ENCODE assay signal across 8 cellular contexts in genomic region chr14:70663707-70664179, GRCh38. TPM values are rescaled to one million over a fixed set of nuclear protein-coding genes. Genes with fewer than 3 reads are reported as not detected.
DNase-seq lines count a peak whose midpoint lies in the region; ATAC-seq and TF ChIP-seq lines count a peak whose summit lies in the region.

No MANE protein-coding gene starts in this region.

- H3K4me3 ChIP-seq in BJ (ENCODE audit: low read depth, low read length) (no peak overlapping the region), left ventricle myocardium inferior (no peak overlapping the region), tibial artery (no peak overlapping the region), PC-3 (ENCODE audit: low read length) (no peak overlapping the region)

- no peak overlapping the region for H3K9ac ChIP-seq in PC-3 (ENCODE audit: low read length)

- DNase-seq in BJ (ENCODE audit: low read depth): peak; percentile 82
- DNase-seq in left ventricle myocardium inferior: no peak
- no peak for DNase-seq in tibial artery
- no peak for DNase-seq in RWPE1 (ENCODE audit: low spot score)
- DNase-seq in PC-3: no peak

- H3K27me3 ChIP-seq in BJ (ENCODE audit: control insufficient read depth, insufficient read depth, low read length) (no peaks in the 10 kb centered on the region; the same call in 1 of the 2 replicates), left ventricle myocardium inferior (ENCODE audit: low read depth) (no peaks in the 10 kb centered on the region), tibial artery (no peaks in the 10 kb centered on the region), PC-3 (ENCODE audit: low read length) (no peaks in the 10 kb centered on the region)

- H4K20me1 ChIP-seq in PC-3 (ENCODE audit: low read length): no peaks in the 10 kb centered on the region

- no peaks in the 10 kb centered on the region for H3K79me2 ChIP-seq in PC-3 (ENCODE audit: low read length)

- H3K27ac ChIP-seq in left ventricle myocardium inferior (replicated peaks) (peak overlapping the region; percentile 40), tibial artery (no peak overlapping the region), RWPE1 (no peak overlapping the region), PC-3 (ENCODE audit: low read length) (no peak overlapping the region)

- H3K36me3 ChIP-seq in BJ (ENCODE audit: control insufficient read depth, insufficient read depth, low read length) (no peaks in the 10 kb centered on the region), left ventricle myocardium inferior (no peaks in the 10 kb centered on the region), tibial artery (no peaks in the 10 kb centered on the region), PC-3 (ENCODE audit: low read depth, low read length) (no peaks in the 10 kb centered on the region)

- no TSS peak for BruUV-seq in PC-3 (replicated peaks; lab: Mats Ljungman, UMichigan)

- intact Hi-C loops in left ventricle myocardium inferior (cut with micrococcal nuclease): no loop called here
- intact Hi-C loops in tibial artery (cut with DNase I; ENCODE audit: low total_unique reads): no loop called here
- intact Hi-C loops in PC-3 (cut with micrococcal nuclease): loop anchor here (5.0 kb wide), 1 partner anchor 49 kb away; no protein-coding TSS in a partner anchor

- TF ChIP-seq CTCF in BJ (IDR thresholded peaks at IDR 0.05; ENCODE audit: insufficient read depth, low read depth, low read length): no peak
- TF ChIP-seq CTCF in left ventricle myocardium inferior (IDR thresholded peaks at IDR 0.05; ENCODE audit: borderline replicate concordance): no peak
- TF ChIP-seq CTCF in tibial artery (IDR thresholded peaks at IDR 0.05): no peak
- TF ChIP-seq CTCF in RWPE1 (conservative IDR thresholded peaks at IDR 0.05; ENCODE audit: low read depth): no peak
- TF ChIP-seq CTCF in PC-3 (conservative IDR thresholded peaks at IDR 0.05; ENCODE audit: low read depth, low read length): no peak

- H2AFZ ChIP-seq in PC-3 (ENCODE audit: low read length): no peak overlapping the region

- H3K4me1 ChIP-seq in left ventricle myocardium inferior (peaks cover 27% of the 10 kb centered on the region), tibial artery (peaks cover 0 to 22% (median 10%) of the 10 kb centered on the region in 4 donors), PC-3 (ENCODE audit: insufficient read depth, low read length) (peaks cover 27% of the 10 kb centered on the region)

- H3K9me3 ChIP-seq in left ventricle myocardium inferior (replicated peaks) (no peaks in the 10 kb centered on the region), tibial artery (no peaks in the 10 kb centered on the region), PC-3 (ENCODE audit: low read length) (no peaks in the 10 kb centered on the region)

- no peak overlapping the region for H3K4me2 ChIP-seq in PC-3 (ENCODE audit: low read length)

- ATAC-seq in GM19395 (IDR thresholded peaks at IDR 0.05; ENCODE audit: unreplicated experiment) (peak; percentile 39), HG03442 (IDR thresholded peaks at IDR 0.05; ENCODE audit: unreplicated experiment) (peak; percentile 37), GM21526 (IDR thresholded peaks at IDR 0.05; ENCODE audit: low FRiP score, unreplicated experiment) (no peak), PC-3 (no peak)

- H3K9me2 ChIP-seq in PC-3 (replicated peaks; ENCODE audit: low read length): no peaks in the 10 kb centered on the region

- POLR2A ChIA-PET in BJ (lab: Charles Lee) (interaction anchor here (0.5 to 0.6 kb wide), 2 partner anchors 32 to 1025 kb away, joined by 3 to 4 read pairs; no protein-coding TSS in a partner anchor), RWPE1 (lab: Yijun Ruan, JAX; ENCODE audit: low non-redundant PET) (no interaction called here), PC-3 (lab: Charles Lee; ENCODE audit: unreplicated experiment) (no interaction called here)

- no peaks in the 10 kb centered on the region for H3F3A ChIP-seq in PC-3 (ENCODE audit: low read length, unreplicated experiment)

- CTCF ChIA-PET in BJ (lab: Yijun Ruan, JAX): interaction anchor here (1.4 kb wide), 1 partner anchor 17 kb away, joined by 3 read pairs; no protein-coding TSS in a partner anchor
- CTCF ChIA-PET in RWPE1 (lab: Yijun Ruan, JAX): interaction anchor here (0.8 kb wide), 1 partner anchor 17 kb away, joined by 3 read pairs; no protein-coding TSS in a partner anchor
- CTCF ChIA-PET in PC-3 (lab: Charles Lee): no interaction called here

RNA-seq across cellular contexts. Expression of gene TTC9, which starts 22.0 kb away (rescaled TPM):
- 0.25 and 0.32 TPM in 2 replicates for polyA plus RNA-seq in BJ (2011; rRNA removed)
- 0.09 and 0.10 TPM in 2 replicates for polyA minus RNA-seq in BJ (2011; rRNA and poly(A)+ RNA removed)
- total RNA-seq in left ventricle myocardium inferior: 1.9 TPM
- 3.6 and 4.1 TPM in 2 replicates for total RNA-seq in PC-3 (2014; rRNA removed)

Comparison
In these comparisons a context has a peak if more than half of its experiments do, and no peak if none do; other contexts are left out.
1. ATAC-seq: peak in GM19395 (single experiment) and HG03442 (single experiment); none in GM21526 (single experiment) and PC-3 (single experiment).